In genomic region chr6:150099546-150099945, GRCh38 we compare ENCODE assay signal across 31 cellular contexts. TPM values are rescaled to one million over a fixed set of nuclear protein-coding genes. Genes with fewer than 3 reads are reported as not detected.
"Had no signal": no experiment of that assay in that cellular context is flagged by ENCODE, and none has a peak within 500 bp of the region (broad histone marks: within the 10 kb centered on the region; RNA-seq: fewer than 3 reads in every experiment).

No MANE protein-coding gene starts in this region.

- H3K4me1 ChIP-seq: ascending aorta, esophagus squamous epithelium, gastroesophageal sphincter had no signal

- H3K4me3 ChIP-seq: ascending aorta, esophagus squamous epithelium, gastroesophageal sphincter had no signal

- DNase-seq: activated B cell treated with CpG ODN at 0.5 μM for 24 hours; activated CD4-positive, alpha-beta T cell treated with anti-CD3 and anti-CD28 coated beads for 48 hours; activated CD4-positive, alpha-beta T cell treated with anti-CD3 and anti-CD28 coated beads, Interleukin-2, amount 50 U/mL, for 1 hour; activated CD4-positive, alpha-beta T cell treated with anti-CD3 and anti-CD28 coated beads, Interleukin-2, amount 50 U/mL, for 48 hours; activated CD8-positive, alpha-beta memory T cell treated with anti-CD3 and anti-CD28 coated beads, Interleukin-2, amount 50 U/mL, for 48 hours; activated CD8-positive, alpha-beta T cell treated with anti-CD3 and anti-CD28 coated beads for 36 hours; activated gamma-delta T cell; activated naive CD4-positive, alpha-beta T cell; activated naive CD4-positive, alpha-beta T cell treated with anti-CD3 and anti-CD28 coated beads, Interleukin-2, amount 10 ng/mL, durations not matched to agents 7 days and 5 days; activated naive CD8-positive, alpha-beta T cell treated with anti-CD3 and anti-CD28 coated beads, Interleukin-2, amount 10 ng/mL, durations not matched to agents 7 days and 5 days; activated T-cell treated with anti-CD3 and anti-CD28 coated beads for 4 hours; activated T-cell treated with anti-CD3 and anti-CD28 coated beads, Interleukin-2, amount 50 U/mL, for 24 hours; activated T-cell treated with anti-CD3 and anti-CD28 coated beads, Interleukin-2, amount 50 U/mL, for 72 hours; caudate nucleus; effector CD4-positive, alpha-beta T cell; effector memory CD8-positive, alpha-beta T cell; esophagus squamous epithelium; foreskin melanocyte; T-helper 1 cell; T-helper 17 cell; T1000; WERI-Rb-1 had no signal

- H3K27me3 ChIP-seq: ascending aorta had no signal

- ATAC-seq: activated CD4-positive, CD25-positive, alpha-beta regulatory T cell treated with anti-CD3 and anti-CD28 coated beads, Interleukin-2, amount 50 U/mL, for 24 hours; activated CD8-positive, alpha-beta T cell treated with anti-CD3 and anti-CD28 coated beads for 36 hours; activated naive CD4-positive, alpha-beta T cell treated with anti-CD3 and anti-CD28 coated beads, Interleukin-2, amount 50 U/mL, for 72 hours; activated T-cell treated with anti-CD3 and anti-CD28 coated beads, Interleukin-2, amount 50 U/mL, for 72 hours; effector memory CD8-positive, alpha-beta T cell; gastroesophageal sphincter; T-helper 17 cell had no signal

- FAIRE-seq: colon had no signal

- H3K9me3 ChIP-seq: ascending aorta, esophagus squamous epithelium, gastroesophageal sphincter had no signal

- H3K36me3 ChIP-seq: ascending aorta, esophagus squamous epithelium, gastroesophageal sphincter, WERI-Rb-1 had no signal

- H3K27ac ChIP-seq: ascending aorta, epithelial cell of prostate, esophagus squamous epithelium, gastroesophageal sphincter, WERI-Rb-1 had no signal

RNA-seq across cellular contexts. Expression of gene ULBP3, which starts 30.6 kb away (rescaled TPM):
- total RNA-seq: activated naive CD4-positive, alpha-beta T cell treated with anti-CD3 and anti-CD28 coated beads, Interleukin-2, amount 50 U/mL, for 72 hours had no signal

RNA-seq across cellular contexts. Expression of gene PPP1R14C, which starts 43.3 kb away (rescaled TPM):
- total RNA-seq: activated naive CD8-positive, alpha-beta T cell treated with anti-CD3 and anti-CD28 coated beads, Interleukin-2, amount 10 ng/mL, durations not matched to agents 7 days and 5 days; ascending aorta; dermis microvascular lymphatic vessel endothelial cell; fibroblast of villous mesenchyme; T-helper 17 cell had no signal
- polyA plus RNA-seq: fibroblast of lung had no signal
